7 cellular contexts compared by ENCODE assay signal in genomic region chr18:48023334-48024008, GRCh38.
DNase-seq lines count a peak whose midpoint lies in the region; ATAC-seq lines count a peak whose summit lies in the region.

No MANE protein-coding gene starts in this region.

- H3K9me3 ChIP-seq in neuronal stem cell (replicated peaks in 1 of 2; ENCODE audit: control insufficient read depth in 2 of 2, insufficient read depth in 1 of 2, low read depth in 1 of 2, low read length in 2 of 2) = no peaks in the 10 kb centered on the region

- H3K27ac ChIP-seq in epithelial cell of prostate = peak overlapping the region; percentile 49
- H3K27ac ChIP-seq in neuronal stem cell (replicated peaks; ENCODE audit: low read length) = no peak overlapping the region

- no peak overlapping the region for H2BK15ac ChIP-seq in neuronal stem cell (ENCODE audit: low read length)

- H4K8ac ChIP-seq in neuronal stem cell (ENCODE audit: low read depth, low read length) = no peak overlapping the region

- H3K23ac ChIP-seq in neuronal stem cell (ENCODE audit: low read depth, low read length, poor library complexity) = no peak overlapping the region

- no peaks in the 10 kb centered on the region for H3K79me1 ChIP-seq in neuronal stem cell (ENCODE audit: low read depth, low read length)

- H2BK5ac ChIP-seq in neuronal stem cell (ENCODE audit: low read length) = no peak overlapping the region

- ATAC-seq in HG03135 (IDR thresholded peaks at IDR 0.05; ENCODE audit: unreplicated experiment) (no peak), GM19324 (IDR thresholded peaks at IDR 0.05; ENCODE audit: low FRiP score, unreplicated experiment) (no peak)

- H4K91ac ChIP-seq in neuronal stem cell (ENCODE audit: low read depth, low read length, poor library complexity) = no peak overlapping the region

- H3K14ac ChIP-seq in neuronal stem cell (ENCODE audit: low read length) = no peak overlapping the region

- H3K4ac ChIP-seq in neuronal stem cell (ENCODE audit: low read length) = no peak overlapping the region

- no peak overlapping the region for H2BK12ac ChIP-seq in neuronal stem cell (ENCODE audit: low read length)

- no peak overlapping the region for H3K4me2 ChIP-seq in neuronal stem cell (ENCODE audit: insufficient read depth, low read length, poor library complexity, severe bottlenecking)

- no peaks in the 10 kb centered on the region for H3K36me3 ChIP-seq in neuronal stem cell (replicated peaks in 1 of 2; ENCODE audit: control insufficient read depth in 2 of 2, insufficient read depth in 2 of 2, low read length in 2 of 2)

- peaks cover 0 to 12% (median 0%) of the 10 kb centered on the region in 3 experiments for H3K27me3 ChIP-seq in neuronal stem cell (ENCODE audit: control insufficient read depth in 3 of 3, insufficient read depth in 3 of 3, low read depth in 1 of 3, low read length in 3 of 3)

- H3K18ac ChIP-seq in neuronal stem cell (ENCODE audit: low read length) = peak overlapping the region; percentile 58

- no CpG with 5 or more reads among the region's 9 CpGs for WGBS in neuronal stem cell (ENCODE audit: extremely low coverage in 2 of 2, insufficient read length in 2 of 2, insufficient replicate concordance in 1 of 2), 2 donors

- H3K9ac ChIP-seq in neuronal stem cell (ENCODE audit: low read depth, low read length, poor library complexity) = no peak overlapping the region

- H2BK120ac ChIP-seq in neuronal stem cell (ENCODE audit: low read depth, low read length) = no peak overlapping the region

- no peak overlapping the region for H2AK5ac ChIP-seq in neuronal stem cell (ENCODE audit: low read depth, low read length)

- peaks cover 10 to 18% of the 10 kb centered on the region in 2 donors for H3K4me1 ChIP-seq in neuronal stem cell (ENCODE audit: control insufficient read depth in 2 of 2, insufficient read depth in 1 of 2, low read depth in 1 of 2, low read length in 2 of 2)

- peak overlapping the region; percentile 80 for H2AFZ ChIP-seq in neuronal stem cell (ENCODE audit: low read length)

- no peak overlapping the region for H3K4me3 ChIP-seq in neuronal stem cell (ENCODE audit: low read length in 2 of 2)

- DNase-seq in ELR (ENCODE audit: low read depth) = peak; percentile 59
- peak; percentile 73 for DNase-seq in LHCN-M2 (ENCODE audit: low read depth)
- peak; percentile 77 for DNase-seq in RPMI8226
- peak; percentile 74 for DNase-seq in epithelial cell of prostate (ENCODE audit: low read depth, low spot score)
- peak; percentile 40 for DNase-seq in neuronal stem cell (ENCODE audit: low spot score)
